Comparison of ENCODE assay signal across 1 cellular context in genomic region chr4:128810871-128811570, GRCh38.
TF ChIP-seq lines count a peak whose summit lies in the region.

No MANE protein-coding gene starts in this region.

TF ChIP-seq in K562, 482 proteins besides CTCF, POLR2A, EP300 and RAD21 (continued from another document and continues in another):
- TF ChIP-seq E2F4 (CRISPR knock-in tag; IDR thresholded peaks at IDR 0.05; ENCODE audit: low read depth) (no peak), CCNT2 (IDR thresholded peaks at IDR 0.05; ENCODE audit: borderline replicate concordance, extremely low read depth, insufficient read length, low read depth, low read length) (peak; percentile 83), RBM15 (IDR thresholded peaks at IDR 0.05; ENCODE audit: insufficient read depth, low read length) (no peak), HOMEZ (CRISPR knock-in tag; IDR thresholded peaks at IDR 0.05) (no peak), TSC22D4 (tag; IDR thresholded peaks at IDR 0.05) (no peak), FOXJ2 (tag; IDR thresholded peaks at IDR 0.05) (no peak), PYGO2 (tag; IDR thresholded peaks at IDR 0.05) (no peak), ZNF717 (CRISPR knock-in tag; IDR thresholded peaks at IDR 0.05) (no peak), RB1 (IDR thresholded peaks at IDR 0.05; ENCODE audit: low read depth) (peak; percentile 55; the same call in 1 of the 2 replicates), ZNF316 (IDR thresholded peaks at IDR 0.05) (no peak), C11orf30 (IDR thresholded peaks at IDR 0.05; ENCODE audit: low read depth) (no peak), ZNF140 (CRISPR knock-in tag; IDR thresholded peaks at IDR 0.05) (no peak), CTCFL (IDR thresholded peaks at IDR 0.05; ENCODE audit: borderline replicate concordance, insufficient read depth, low read depth, low read length, poor library complexity, severe bottlenecking) (no peak), BRF1 (IDR thresholded peaks at IDR 0.05; ENCODE audit: borderline replicate concordance, extremely low read depth, insufficient read length) (no peak), DEAF1 (CRISPR knock-in tag; IDR thresholded peaks at IDR 0.05) (no peak), KDM1A (IDR thresholded peaks at IDR 0.05) (no peak), NFYB (IDR thresholded peaks at IDR 0.05; ENCODE audit: extremely low read depth, insufficient read length) (no peak), IRF9 (tag; IDR thresholded peaks at IDR 0.05) (no peak), MAX (CRISPR knock-in tag; IDR thresholded peaks at IDR 0.05) (peak; percentile 90), ETS2 (tag; IDR thresholded peaks at IDR 0.05; ENCODE audit: borderline replicate concordance, poor library complexity, severe bottlenecking) (no peak), CHD4 (IDR thresholded peaks at IDR 0.05; ENCODE audit: insufficient read depth, insufficient replicate concordance, low read depth, low read length, poor library complexity, severe bottlenecking) (no peak), KLF10 (CRISPR knock-in tag; IDR thresholded peaks at IDR 0.05) (no peak), ZNF518B (CRISPR knock-in tag; IDR thresholded peaks at IDR 0.05) (no peak), SMAD4 (CRISPR knock-in tag; conservative IDR thresholded peaks at IDR 0.05) (0 out of 2 replicates have a peak, but pooled peaks have one; percentile 16), CBFB (CRISPR knock-in tag; IDR thresholded peaks at IDR 0.05) (no peak), IRF2 (CRISPR knock-in tag; IDR thresholded peaks at IDR 0.05) (no peak), RNF2 (IDR thresholded peaks at IDR 0.05) (no peak), NFXL1 (CRISPR knock-in tag; IDR thresholded peaks at IDR 0.05) (no peak), POLR3A (IDR thresholded peaks at IDR 0.05; ENCODE audit: borderline replicate concordance, extremely low read depth, insufficient read depth, insufficient read length) (no peak), CEBPB (tag; IDR thresholded peaks at IDR 0.05) (no peak), SRSF3 (IDR thresholded peaks at IDR 0.05; ENCODE audit: insufficient read depth, low read length) (no peak), JUND (IDR thresholded peaks at IDR 0.05; ENCODE audit: borderline replicate concordance, low read depth, low read length) (no peak; the same call in 1 of the 2 replicates), JUND (tag; IDR thresholded peaks at IDR 0.05; ENCODE audit: borderline replicate concordance, low read depth, low read length) (no peak), NR4A1 (CRISPR knock-in tag; IDR thresholded peaks at IDR 0.05) (no peak), NR4A1 (tag; IDR thresholded peaks at IDR 0.05) (no peak), ZBTB49 (CRISPR knock-in tag; IDR thresholded peaks at IDR 0.05; ENCODE audit: borderline replicate concordance) (no peak), RBM22 (IDR thresholded peaks at IDR 0.05; ENCODE audit: low read depth, low read length, poor library complexity, severe bottlenecking) (peak; percentile 84), ELK1 (CRISPR knock-in tag; IDR thresholded peaks at IDR 0.05) (no peak), SIN3B (IDR thresholded peaks at IDR 0.05; ENCODE audit: low read depth) (no peak), CBX8 (IDR thresholded peaks at IDR 0.05; ENCODE audit: borderline replicate concordance, extremely low read depth, low read depth, low read length, poor library complexity, severe bottlenecking) (no peak), ZNF398 (CRISPR knock-in tag; IDR thresholded peaks at IDR 0.05) (no peak), PURB (CRISPR knock-in tag; IDR thresholded peaks at IDR 0.05; ENCODE audit: low read depth) (no peak), ZFPM2 (CRISPR knock-in tag; IDR thresholded peaks at IDR 0.05) (no peak), KAT7 (CRISPR knock-in tag; IDR thresholded peaks at IDR 0.05; ENCODE audit: borderline replicate concordance) (peak; percentile 3; the same call in 1 of the 2 replicates), MLX (CRISPR knock-in tag; conservative IDR thresholded peaks at IDR 0.05) (no peak), RBM39 (optimal IDR thresholded peaks at IDR 0.05; ENCODE audit: low read depth, low read length) (no peak), MTA2 (IDR thresholded peaks at IDR 0.05; ENCODE audit: low read depth) (no peak; the same call in 1 of the 2 replicates), BDP1 (IDR thresholded peaks at IDR 0.05; ENCODE audit: insufficient read depth, insufficient read length) (no peak), USF2 (CRISPR knock-in tag; IDR thresholded peaks at IDR 0.05) (peak; percentile 69)
